In genomic region chr16:14658063-14658462, GRCh38 we compare ENCODE assay signal across 9 cellular contexts. TPM values are rescaled to one million over a fixed set of nuclear protein-coding genes. Genes with fewer than 3 reads are reported as not detected.
DNase-seq lines count a peak whose midpoint lies in the region; ATAC-seq, FAIRE-seq and TF ChIP-seq lines count a peak whose summit lies in the region.
"Had no signal": no experiment of that assay in that cellular context is flagged by ENCODE, and none has a peak within 500 bp of the region (broad histone marks: within the 10 kb centered on the region; RNA-seq: fewer than 3 reads in every experiment).

No MANE protein-coding gene starts in this region.

- H3K4me1 ChIP-seq in DND-41 (ENCODE audit: insufficient read depth, low read length) (no peaks in the 10 kb centered on the region), foreskin keratinocyte (peaks cover 7% of the 10 kb centered on the region), HepG2 (ENCODE audit: insufficient read depth, low read length) (peaks cover 21% of the 10 kb centered on the region)

- H3K4me2 ChIP-seq in DND-41 (ENCODE audit: insufficient read depth, low read length) (no peak overlapping the region), HepG2 (ENCODE audit: low read depth, low read length) (no peak overlapping the region)

- no peak overlapping the region for H2AFZ ChIP-seq in DND-41 (ENCODE audit: low read depth, low read length)
- H2AFZ ChIP-seq in HepG2 (ENCODE audit: low read length), result no peak overlapping the region

- H3K36me3 ChIP-seq in DND-41 (ENCODE audit: insufficient read depth, low read length), result peaks cover 77% of the 10 kb centered on the region
- H3K36me3 ChIP-seq in HepG2 (replicated peaks in 1 of 2; ENCODE audit: control insufficient read depth in 1 of 2, insufficient read depth in 2 of 2, low read length in 2 of 2), result peaks cover 28 to 69% of the 10 kb centered on the region in 2 experiments

- H3K27ac Mint-ChIP-seq in type B pancreatic cell, result no peak overlapping the region

- H3K27me3 ChIP-seq in DND-41 (ENCODE audit: insufficient read depth, low read length, poor library complexity), result no peaks in the 10 kb centered on the region
- H3K27me3 ChIP-seq in foreskin keratinocyte, result no peaks in the 10 kb centered on the region
- no peaks in the 10 kb centered on the region for H3K27me3 ChIP-seq in HepG2 (ENCODE audit: control insufficient read depth in 1 of 2, insufficient read depth in 2 of 2, low read length in 2 of 2)

- no peak overlapping the region for H3K9ac ChIP-seq in DND-41 (ENCODE audit: low read depth, low read length)
- H3K9ac ChIP-seq in HepG2 (ENCODE audit: insufficient read depth, low read depth, low read length), result no peak overlapping the region

- no peak for TF ChIP-seq CTCF in DND-41 (IDR thresholded peaks at IDR 0.05; ENCODE audit: borderline replicate concordance, extremely low read depth, low read length, poor library complexity, severe bottlenecking)
- TF ChIP-seq CTCF in GM20000 (IDR thresholded peaks at IDR 0.05; ENCODE audit: extremely low read depth, missing control alignments), result no peak
- TF ChIP-seq CTCF in foreskin keratinocyte (conservative IDR thresholded peaks at IDR 0.05), result no peak
- no peak for TF ChIP-seq CTCF in type B pancreatic cell (conservative IDR thresholded peaks at IDR 0.05)
- TF ChIP-seq CTCF in HepG2 (CRISPR knock-in tag; IDR thresholded peaks at IDR 0.05), result no peak

- peak; percentile 85 for ATAC-seq in DND-41 (ENCODE audit: insufficient read depth, low read depth)
- peak; percentile 78 for ATAC-seq in foreskin keratinocyte
- ATAC-seq in HepG2, result no peak
- ATAC-seq in Right ventricle myocardium inferior, result no peak

- no peak for TF ChIP-seq POLR2A in HepG2 (IDR thresholded peaks at IDR 0.05; ENCODE audit: insufficient read depth in 1 of 2, low read depth in 2 of 2, low read length in 2 of 2)

- CTCF ChIA-PET in HepG2 (lab: Yijun Ruan, JAX; ENCODE audit: low intra/inter-chr PET ratio, low total read pairs), result no interaction called here

- H3K27ac ChIP-seq in DND-41 (ENCODE audit: low read length), result no peak overlapping the region
- H3K27ac ChIP-seq in foreskin keratinocyte, result peak overlapping the region; percentile 59
- H3K27ac ChIP-seq in HepG2 (ENCODE audit: extremely low read length, insufficient read depth, low read length), result no peak overlapping the region

- no TSS peak for BruUV-seq in HepG2 (replicated peaks; lab: Mats Ljungman, UMichigan)

- H3K4me3 ChIP-seq in DND-41 (ENCODE audit: low read depth in 1 of 2, low read length in 2 of 2) (no peak overlapping the region), HepG2 (replicated peaks in 1 of 3; ENCODE audit: insufficient read depth in 1 of 3, low read depth in 2 of 3, low read length in 3 of 3) (no peak overlapping the region)

- H3K79me2 ChIP-seq in DND-41 (ENCODE audit: insufficient read depth, low read length) (no peaks in the 10 kb centered on the region), HepG2 (ENCODE audit: insufficient read depth, low read length) (no peaks in the 10 kb centered on the region)

- no peak for FAIRE-seq in HepG2 (lab: Jason Lieb, UNC)

- TF ChIP-seq RAD21 in HepG2 (CRISPR knock-in tag; IDR thresholded peaks at IDR 0.05), result no peak

- in situ Hi-C loops in HepG2 (cut with HindIII; ENCODE audit: extremely low pct_ligation_motif_present, low pct_unique_long_range_greater_than_20kb), result no loop called here

- WGBS in HepG2 (ENCODE audit: low lambda C conversion rate), result 96% methylated on average over 2 of the region's 2 CpGs

- no peaks in the 10 kb centered on the region for H3K9me3 Mint-ChIP-seq in type B pancreatic cell

- intact Hi-C loops in HepG2 (cut with micrococcal nuclease; ENCODE audit: unreplicated experiment), result no loop called here
- intact Hi-C loops in Right ventricle myocardium inferior (cut with DNase I), result no loop called here

- H3K36me3 Mint-ChIP-seq in type B pancreatic cell, result peaks cover 16% of the 10 kb centered on the region

- H3K9me3 ChIP-seq in DND-41 (ENCODE audit: insufficient read depth, low read length, severe bottlenecking) (no peaks in the 10 kb centered on the region), HepG2 (ENCODE audit: low read length) (no peaks in the 10 kb centered on the region)

- DNase-seq in DND-41 (peak; percentile 16), GM20000 (ENCODE audit: low spot score) (peak; percentile 45), MV-4-11 (lab: John Stamatoyannopoulos, UW) (peak; percentile 6), foreskin keratinocyte (peak; percentile 19 to 59), type B pancreatic cell (ENCODE audit: extremely low spot score, unreplicated experiment) (no peak), SIG-M5 (lab: John Stamatoyannopoulos, UW) (no peak), HepG2 (ENCODE audit: low spot score) (no peak), Right ventricle myocardium inferior (ENCODE audit: missing footprints) (no peak)
- DNase-seq: stimulated activated naive CD4-positive, alpha-beta T cell treated with Interleukin-2 at 50 U/mL for 16 hours had no signal

- no peak overlapping the region for H3K4me3 Mint-ChIP-seq in type B pancreatic cell

- no peaks in the 10 kb centered on the region for H3K4me1 Mint-ChIP-seq in type B pancreatic cell (ENCODE audit: unreplicated experiment)

- POLR2A ChIA-PET in HepG2 (lab: Yijun Ruan, JAX), result interaction anchor here (1.5 kb wide), 1 partner anchor 24 kb away, joined by 3 read pairs; no protein-coding TSS in a partner anchor

- no peaks in the 10 kb centered on the region for H3K27me3 Mint-ChIP-seq in type B pancreatic cell

- H4K20me1 ChIP-seq in DND-41 (ENCODE audit: insufficient read depth, low read length) (no peaks in the 10 kb centered on the region), HepG2 (ENCODE audit: insufficient read depth, low read length) (no peaks in the 10 kb centered on the region)

- TF ChIP-seq EP300 in HepG2 (IDR thresholded peaks at IDR 0.05; ENCODE audit: low read depth in 2 of 2, low read length in 2 of 2) (no peak), HepG2 (CRISPR knock-in tag; IDR thresholded peaks at IDR 0.05; ENCODE audit: borderline replicate concordance) (no peak)

RNA-seq across cellular contexts. Expression of gene BFAR, which starts 25.3 kb away (rescaled TPM):
- total RNA-seq in foreskin keratinocyte (73.5 and 79.4 TPM in 2 replicates), type B pancreatic cell (ENCODE audit: low replicate concordance) (49.1 and 67.6 TPM in 2 replicates), HepG2 (2016; rRNA removed; fragmentation: Illumina TruSeq; extraction: Trizol) (96.9 and 98.2 TPM in 2 replicates), Right ventricle myocardium inferior (26.0 TPM)
- polyA plus RNA-seq in foreskin keratinocyte (52.8 and 53.2 TPM in 2 replicates), HepG2 (2011; rRNA removed) (91.6 and 120 TPM in 2 replicates)
- total RNA-seq in HepG2 (2016; cell fraction: cytosol; rRNA removed; fragmentation: Illumina TruSeq; extraction: Trizol; ENCODE audit: low read depth), result 35.9 and 40.9 TPM in 2 replicates
- total RNA-seq in HepG2 (2016; cell fraction: insoluble cytoplasmic fraction; rRNA removed; fragmentation: Illumina TruSeq; extraction: Trizol), result 88.6 and 96.1 TPM in 2 replicates
- 89.4 and 93.4 TPM in 2 replicates for total RNA-seq in HepG2 (2016; cell fraction: membrane; rRNA removed; fragmentation: Illumina TruSeq; extraction: Trizol)
- total RNA-seq in HepG2 (2016; cell fraction: nucleus; rRNA removed; fragmentation: Illumina TruSeq; extraction: Trizol), result 68.6 and 78.4 TPM in 2 replicates
- 104 and 117 TPM in 2 replicates for polyA plus RNA-seq in HepG2 (2011; cell fraction: cytosol; rRNA removed)
- polyA plus RNA-seq in HepG2 (2011; cell fraction: nucleus; rRNA removed), result 33.4 and 38.4 TPM in 2 replicates
- polyA plus RNA-seq in HepG2 (2012), result 101 and 126 TPM in 2 replicates
- polyA plus RNA-seq in HepG2 (2016; cell fraction: cytosol; fragmentation: Illumina TruSeq; extraction: Trizol; ENCODE audit: low read depth), result 37.6 and 38.7 TPM in 2 replicates
- polyA plus RNA-seq in HepG2 (2016; cell fraction: insoluble cytoplasmic fraction; fragmentation: Illumina TruSeq; extraction: Trizol; ENCODE audit: low read depth), result 100 and 109 TPM in 2 replicates
- 80.8 and 84.4 TPM in 2 replicates for polyA plus RNA-seq in HepG2 (2016; cell fraction: membrane; fragmentation: Illumina TruSeq; extraction: Trizol; ENCODE audit: low read depth)
- 99.3 and 101 TPM in 2 replicates for polyA plus RNA-seq in HepG2 (2016; cell fraction: nucleus; fragmentation: Illumina TruSeq; extraction: Trizol; ENCODE audit: insufficient read depth, low read depth)
- 84.9 and 154 TPM in 2 replicates for polyA minus RNA-seq in HepG2 (2011; rRNA and poly(A)+ RNA removed; ENCODE audit: low replicate concordance)
- 73.7 and 80.7 TPM in 2 replicates for polyA minus RNA-seq in HepG2 (2011; cell fraction: cytosol; rRNA and poly(A)+ RNA removed)
- 75.8 and 77.7 TPM in 2 replicates for polyA minus RNA-seq in HepG2 (2011; cell fraction: nucleus; rRNA and poly(A)+ RNA removed)

RNA-seq across cellular contexts. Expression of gene PARN, which starts 28.0 kb away (rescaled TPM):
- 32.0 and 32.2 TPM in 2 replicates for total RNA-seq in foreskin keratinocyte
- polyA plus RNA-seq in foreskin keratinocyte, result 16.0 and 18.1 TPM in 2 replicates
- total RNA-seq in type B pancreatic cell (ENCODE audit: low replicate concordance), result 26.1 and 29.2 TPM in 2 replicates
- 47.6 and 54.8 TPM in 2 replicates for total RNA-seq in HepG2 (2016; rRNA removed; fragmentation: Illumina TruSeq; extraction: Trizol)
- 25.3 and 26.1 TPM in 2 replicates for total RNA-seq in HepG2 (2016; cell fraction: cytosol; rRNA removed; fragmentation: Illumina TruSeq; extraction: Trizol; ENCODE audit: low read depth)
- total RNA-seq in HepG2 (2016; cell fraction: insoluble cytoplasmic fraction; rRNA removed; fragmentation: Illumina TruSeq; extraction: Trizol), result 46.1 and 54.7 TPM in 2 replicates
- 22.1 and 23.9 TPM in 2 replicates for total RNA-seq in HepG2 (2016; cell fraction: membrane; rRNA removed; fragmentation: Illumina TruSeq; extraction: Trizol)
- 57.0 and 57.3 TPM in 2 replicates for total RNA-seq in HepG2 (2016; cell fraction: nucleus; rRNA removed; fragmentation: Illumina TruSeq; extraction: Trizol)
- polyA plus RNA-seq in HepG2 (2011; rRNA removed), result 11.7 and 13.3 TPM in 2 replicates
- polyA plus RNA-seq in HepG2 (2011; cell fraction: cytosol; rRNA removed), result 7.3 and 10.1 TPM in 2 replicates
- polyA plus RNA-seq in HepG2 (2011; cell fraction: nucleus; rRNA removed), result 21.8 and 27.8 TPM in 2 replicates
- 25.7 and 33.7 TPM in 2 replicates for polyA plus RNA-seq in HepG2 (2012)
- polyA plus RNA-seq in HepG2 (2016; cell fraction: cytosol; fragmentation: Illumina TruSeq; extraction: Trizol; ENCODE audit: low read depth), result 4.9 and 5.1 TPM in 2 replicates
- polyA plus RNA-seq in HepG2 (2016; cell fraction: insoluble cytoplasmic fraction; fragmentation: Illumina TruSeq; extraction: Trizol; ENCODE audit: low read depth), result 52.1 and 52.5 TPM in 2 replicates
- 10.4 and 12.2 TPM in 2 replicates for polyA plus RNA-seq in HepG2 (2016; cell fraction: membrane; fragmentation: Illumina TruSeq; extraction: Trizol; ENCODE audit: low read depth)
- 43.6 and 48.8 TPM in 2 replicates for polyA plus RNA-seq in HepG2 (2016; cell fraction: nucleus; fragmentation: Illumina TruSeq; extraction: Trizol; ENCODE audit: insufficient read depth, low read depth)
- polyA minus RNA-seq in HepG2 (2011; rRNA and poly(A)+ RNA removed; ENCODE audit: low replicate concordance), result 17.2 and 35.9 TPM in 2 replicates
- polyA minus RNA-seq in HepG2 (2011; cell fraction: cytosol; rRNA and poly(A)+ RNA removed), result 18.8 and 27.2 TPM in 2 replicates
- polyA minus RNA-seq in HepG2 (2011; cell fraction: nucleus; rRNA and poly(A)+ RNA removed), result 66.4 and 70.1 TPM in 2 replicates
- total RNA-seq in Right ventricle myocardium inferior, result 17.2 TPM

RNA-seq across cellular contexts. Expression of gene PLA2G10, which starts 36.0 kb away (rescaled TPM):
- total RNA-seq in foreskin keratinocyte, result 0.34 and 0.71 TPM in 2 replicates
- 0.79 and 0.90 TPM in 2 replicates for polyA plus RNA-seq in foreskin keratinocyte
- 1.3 TPM in 1 of 2 replicates, not detected in the other for total RNA-seq in type B pancreatic cell (ENCODE audit: low replicate concordance)
- total RNA-seq in HepG2 (2016; rRNA removed; fragmentation: Illumina TruSeq; extraction: Trizol), result not detected in 2 replicates
- total RNA-seq in HepG2 (2016; cell fraction: cytosol; rRNA removed; fragmentation: Illumina TruSeq; extraction: Trizol; ENCODE audit: low read depth), result not detected in 2 replicates
- not detected in 2 replicates for total RNA-seq in HepG2 (2016; cell fraction: insoluble cytoplasmic fraction; rRNA removed; fragmentation: Illumina TruSeq; extraction: Trizol)
- not detected in 2 replicates for total RNA-seq in HepG2 (2016; cell fraction: membrane; rRNA removed; fragmentation: Illumina TruSeq; extraction: Trizol)
- total RNA-seq in HepG2 (2016; cell fraction: nucleus; rRNA removed; fragmentation: Illumina TruSeq; extraction: Trizol), result not detected in 2 replicates
- polyA plus RNA-seq in HepG2 (2011; rRNA removed), result not detected in 2 replicates
- 0.05 TPM in 1 of 2 replicates, not detected in the other for polyA plus RNA-seq in HepG2 (2011; cell fraction: cytosol; rRNA removed)
- not detected in 2 replicates for polyA plus RNA-seq in HepG2 (2011; cell fraction: nucleus; rRNA removed)
- polyA plus RNA-seq in HepG2 (2012), result not detected in 2 replicates
- not detected in 2 replicates for polyA plus RNA-seq in HepG2 (2016; cell fraction: cytosol; fragmentation: Illumina TruSeq; extraction: Trizol; ENCODE audit: low read depth)
- not detected in 2 replicates for polyA plus RNA-seq in HepG2 (2016; cell fraction: insoluble cytoplasmic fraction; fragmentation: Illumina TruSeq; extraction: Trizol; ENCODE audit: low read depth)
- polyA plus RNA-seq in HepG2 (2016; cell fraction: membrane; fragmentation: Illumina TruSeq; extraction: Trizol; ENCODE audit: low read depth), result not detected in 2 replicates
- not detected in 2 replicates for polyA plus RNA-seq in HepG2 (2016; cell fraction: nucleus; fragmentation: Illumina TruSeq; extraction: Trizol; ENCODE audit: insufficient read depth, low read depth)
- not detected in 2 replicates for polyA minus RNA-seq in HepG2 (2011; rRNA and poly(A)+ RNA removed; ENCODE audit: low replicate concordance)
- polyA minus RNA-seq in HepG2 (2011; cell fraction: cytosol; rRNA and poly(A)+ RNA removed), result not detected in 2 replicates
- polyA minus RNA-seq in HepG2 (2011; cell fraction: nucleus; rRNA and poly(A)+ RNA removed), result not detected in 2 replicates
- total RNA-seq in Right ventricle myocardium inferior, result not detected

RNA-seq across cellular contexts. Expression of gene NPIPA3, which starts 45.1 kb away (rescaled TPM):
- 4.0 and 5.1 TPM in 2 replicates for total RNA-seq in foreskin keratinocyte
- 7.4 and 9.8 TPM in 2 replicates for polyA plus RNA-seq in foreskin keratinocyte
- total RNA-seq in type B pancreatic cell (ENCODE audit: low replicate concordance), result not detected in 2 replicates
- total RNA-seq in HepG2 (2016; rRNA removed; fragmentation: Illumina TruSeq; extraction: Trizol), result 0.71 TPM in 1 of 2 replicates, not detected in the other
- not detected in 2 replicates for total RNA-seq in HepG2 (2016; cell fraction: cytosol; rRNA removed; fragmentation: Illumina TruSeq; extraction: Trizol; ENCODE audit: low read depth)
- 0.76 TPM in 1 of 2 replicates, not detected in the other for total RNA-seq in HepG2 (2016; cell fraction: insoluble cytoplasmic fraction; rRNA removed; fragmentation: Illumina TruSeq; extraction: Trizol)
- not detected in 2 replicates for total RNA-seq in HepG2 (2016; cell fraction: membrane; rRNA removed; fragmentation: Illumina TruSeq; extraction: Trizol)
- total RNA-seq in HepG2 (2016; cell fraction: nucleus; rRNA removed; fragmentation: Illumina TruSeq; extraction: Trizol), result 0.69 and 1.1 TPM in 2 replicates
- 0.91 and 1.3 TPM in 2 replicates for polyA plus RNA-seq in HepG2 (2011; rRNA removed)
- 0.08 and 0.50 TPM in 2 replicates for polyA plus RNA-seq in HepG2 (2011; cell fraction: cytosol; rRNA removed)
- 0.71 and 1.8 TPM in 2 replicates for polyA plus RNA-seq in HepG2 (2011; cell fraction: nucleus; rRNA removed)
- 0.34 and 1.3 TPM in 2 replicates for polyA plus RNA-seq in HepG2 (2012)
- polyA plus RNA-seq in HepG2 (2016; cell fraction: cytosol; fragmentation: Illumina TruSeq; extraction: Trizol; ENCODE audit: low read depth), result 0.22 TPM in 1 of 2 replicates, not detected in the other
- polyA plus RNA-seq in HepG2 (2016; cell fraction: insoluble cytoplasmic fraction; fragmentation: Illumina TruSeq; extraction: Trizol; ENCODE audit: low read depth), result 1.2 TPM in 1 of 2 replicates, not detected in the other
- polyA plus RNA-seq in HepG2 (2016; cell fraction: membrane; fragmentation: Illumina TruSeq; extraction: Trizol; ENCODE audit: low read depth), result not detected in 2 replicates
- polyA plus RNA-seq in HepG2 (2016; cell fraction: nucleus; fragmentation: Illumina TruSeq; extraction: Trizol; ENCODE audit: insufficient read depth, low read depth), result 2.3 and 2.4 TPM in 2 replicates
- polyA minus RNA-seq in HepG2 (2011; rRNA and poly(A)+ RNA removed; ENCODE audit: low replicate concordance), result not detected in 2 replicates
- not detected in 2 replicates for polyA minus RNA-seq in HepG2 (2011; cell fraction: cytosol; rRNA and poly(A)+ RNA removed)
- polyA minus RNA-seq in HepG2 (2011; cell fraction: nucleus; rRNA and poly(A)+ RNA removed), result not detected in 2 replicates
- total RNA-seq in Right ventricle myocardium inferior, result 1.4 TPM

Comparison
In these comparisons a context has a peak if more than half of its experiments do, and no peak if none do; other contexts are left out.
1. ATAC-seq: peak in DND-41 (single experiment) and foreskin keratinocyte (single experiment); none in HepG2 (single experiment) and Right ventricle myocardium inferior (single experiment).
2. DNase-seq: peak in DND-41 (single experiment), GM20000 (single experiment), MV-4-11 (single experiment) and foreskin keratinocyte (2 of 2); none in type B pancreatic cell (single experiment), SIG-M5 (single experiment), HepG2 (single experiment) and Right ventricle myocardium inferior (single experiment).